Comparison of ENCODE assay signal across 9 cellular contexts in the genomic region with DNA sequence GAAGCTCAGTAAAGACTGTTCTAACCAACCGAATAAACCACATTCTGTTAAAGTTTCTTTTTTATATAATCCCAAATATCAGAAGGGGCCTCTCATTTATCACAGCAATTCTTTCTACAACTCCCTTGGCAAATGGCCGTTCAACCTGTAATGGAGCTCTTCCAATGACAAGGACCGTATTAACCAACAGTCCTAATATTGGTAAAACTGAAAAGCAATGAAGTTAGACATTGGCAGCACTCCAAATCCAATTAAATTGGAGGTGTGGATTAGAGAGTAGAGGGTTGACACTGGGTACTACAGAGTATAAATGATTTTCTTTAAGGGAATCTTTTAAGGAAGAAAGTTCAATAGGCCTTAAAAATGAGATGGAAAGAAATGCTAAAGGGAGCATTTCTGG. TPM values are rescaled to one million over a fixed set of nuclear protein-coding genes. Genes with fewer than 3 reads are reported as not detected.
DNase-seq lines count a peak whose midpoint lies in the region; ATAC-seq and TF ChIP-seq lines count a peak whose summit lies in the region.
"Had no signal": no experiment of that assay in that cellular context is flagged by ENCODE, and none has a peak within 500 bp of the region (broad histone marks: within the 10 kb centered on the region; RNA-seq: fewer than 3 reads in every experiment).

No MANE protein-coding gene starts in this region.

- no TSS peak for BruUV-seq in mammary epithelial cell (replicated peaks; lab: Mats Ljungman, UMichigan)

- H4K20me1 ChIP-seq in mammary epithelial cell (ENCODE audit: insufficient read depth, low read length) = no peaks in the 10 kb centered on the region

- H3K4me1 ChIP-seq in mammary epithelial cell (ENCODE audit: insufficient read depth, low read length) (peaks cover 13% of the 10 kb centered on the region), mucosa of rectum (ENCODE audit: control insufficient read depth in 2 of 2, insufficient read depth in 2 of 2, low read length in 2 of 2) (peaks cover 25 to 33% of the 10 kb centered on the region in 2 donors)

- H3K9me3 Mint-ChIP-seq in osteocyte (ENCODE audit: unreplicated experiment) = no peaks in the 10 kb centered on the region

- peaks cover 8% of the 10 kb centered on the region for H3K36me3 Mint-ChIP-seq in osteocyte (ENCODE audit: unreplicated experiment)

- no peak for ATAC-seq in HG02759 (IDR thresholded peaks at IDR 0.05; ENCODE audit: unreplicated experiment)
- ATAC-seq in HG03139 (IDR thresholded peaks at IDR 0.05; ENCODE audit: unreplicated experiment) = no peak
- no peak for ATAC-seq in GM18519 (IDR thresholded peaks at IDR 0.05; ENCODE audit: low FRiP score, unreplicated experiment)

- in situ Hi-C loops in mammary epithelial cell (cut with MboI; ENCODE audit: low sequenced_read_pairs in 2 of 2) = loop anchor here (10.0 kb wide), 3 partner anchors 210 to 450 kb away; a partner anchor contains a TSS

- 2% methylated on average over 3 of the region's 3 CpGs for WGBS in mammary epithelial cell (ENCODE audit: low coverage, missing lambda C conversion rate)

- H3K27ac ChIP-seq in HL-60 (replicated peaks) (peak overlapping the region; percentile 87), mammary epithelial cell (ENCODE audit: insufficient read depth, low read depth, low read length) (peak overlapping the region; percentile 80), mucosa of rectum (ENCODE audit: low read depth in 2 of 2, low read length in 2 of 2) (peak overlapping the region; percentile 95 to 96)

- peak overlapping the region; percentile 97 for H3K4me2 ChIP-seq in mammary epithelial cell (ENCODE audit: insufficient read depth, low read depth, low read length)

- H3K79me2 ChIP-seq in mammary epithelial cell (ENCODE audit: insufficient read depth, low read length) = peaks cover 59% of the 10 kb centered on the region

- CTCF ChIA-PET in mammary epithelial cell (lab: Charles Lee; ENCODE audit: low non-redundant PET) = interaction anchor here (0.8 kb wide), 1 partner anchor 251 kb away, joined by 4 read pairs; no protein-coding TSS in a partner anchor

- no peak overlapping the region for H2AFZ ChIP-seq in mammary epithelial cell (ENCODE audit: low read depth, low read length)

- H3K9me3 ChIP-seq in mammary epithelial cell (replicated peaks; ENCODE audit: insufficient read depth, low read length) = no peaks in the 10 kb centered on the region
- H3K9me3 ChIP-seq in mucosa of rectum (ENCODE audit: control insufficient read depth in 2 of 2, low read length in 2 of 2) = no peaks in the 10 kb centered on the region

- peaks cover 20% of the 10 kb centered on the region for H3K4me1 Mint-ChIP-seq in osteocyte (ENCODE audit: unreplicated experiment)

- dilution Hi-C loops in mammary epithelial cell (cut with HindIII; ENCODE audit: low sequenced_read_pairs) = no loop called here

- TF ChIP-seq CTCF in AG09309 (IDR thresholded peaks at IDR 0.05; ENCODE audit: control insufficient read depth, insufficient read depth, low read depth, low read length, missing control alignments) = no peak
- no peak for TF ChIP-seq CTCF in HL-60 (IDR thresholded peaks at IDR 0.05; ENCODE audit: insufficient read depth, low read length)
- TF ChIP-seq CTCF in mammary epithelial cell (conservative IDR thresholded peaks at IDR 0.05 in 1 of 2, IDR thresholded peaks at IDR 0.05 in 1 of 2; ENCODE audit: extremely low read depth in 1 of 2, insufficient read depth in 1 of 2, low read depth in 1 of 2, low read length in 2 of 2) = no peak
- no peak for TF ChIP-seq CTCF in osteocyte (IDR thresholded peaks at IDR 0.05)

- H3K36me3 ChIP-seq in mammary epithelial cell (ENCODE audit: insufficient read depth, low read length) = peaks cover 15% of the 10 kb centered on the region
- peaks cover under 1 to 4% of the 10 kb centered on the region in 2 donors for H3K36me3 ChIP-seq in mucosa of rectum (ENCODE audit: control insufficient read depth in 2 of 2, insufficient read depth in 2 of 2, low read length in 2 of 2)

- H3K4me3 ChIP-seq in AG09309 (ENCODE audit: control insufficient read depth, low read depth, low read length) (peak overlapping the region; percentile 96), HL-60 (replicated peaks; ENCODE audit: insufficient read depth, low read length) (peak overlapping the region; percentile 72), mammary epithelial cell (replicated peaks in 1 of 3; ENCODE audit: insufficient read depth in 1 of 3, low read depth in 2 of 3, low read length in 3 of 3) (peak overlapping the region; percentile 83 to 97 (median 96)), mucosa of rectum (ENCODE audit: low read length in 2 of 2) (peak overlapping the region; percentile 92 to 96)

- H3K27me3 Mint-ChIP-seq in osteocyte (ENCODE audit: unreplicated experiment) = no peaks in the 10 kb centered on the region

- H3K9ac ChIP-seq in mammary epithelial cell (ENCODE audit: insufficient read depth, low read length) (peak overlapping the region; percentile 95), mucosa of rectum (ENCODE audit: low read depth in 1 of 2, low read length in 2 of 2) (peak overlapping the region; percentile 96 to 99)

- no peak overlapping the region for H3K27ac Mint-ChIP-seq in osteocyte (ENCODE audit: unreplicated experiment)

- DNase-seq in AG09309 (ENCODE audit: low read depth) (no peak), HL-60 (ENCODE audit: low read depth in 1 of 2, low spot score in 1 of 2) (no peak), mammary epithelial cell (no peak), osteocyte (ENCODE audit: extremely low spot score, unreplicated experiment) (no peak)
- DNase-seq: NCI-H2029 treated with DMSO at 0.1 percent for 48 hours had no signal

- no peak overlapping the region for H3K4me3 Mint-ChIP-seq in osteocyte (ENCODE audit: unreplicated experiment)

- intact Hi-C loops in mammary epithelial cell (cut with micrococcal nuclease) = no loop called here

- H3K27me3 ChIP-seq in HL-60 (ENCODE audit: insufficient read depth, poor library complexity, severe bottlenecking) (no peaks in the 10 kb centered on the region), mammary epithelial cell (ENCODE audit: insufficient read depth, low read length) (no peaks in the 10 kb centered on the region), mucosa of rectum (ENCODE audit: control insufficient read depth in 2 of 2, insufficient read depth in 2 of 2, low read length in 2 of 2) (no peaks in the 10 kb centered on the region)

RNA-seq across cellular contexts. Expression of a gene that starts 0.8 kb away (rescaled TPM):
- total RNA-seq in mammary epithelial cell = 100 to 1,000 TPM in 1 of 2 donors, 10 to 100 TPM in 1; 95.6 to 132 TPM
- polyA plus RNA-seq in mammary epithelial cell = 43.6 TPM
- 51.4 TPM for polyA minus RNA-seq in mammary epithelial cell
- total RNA-seq in osteocyte = 108 and 109 TPM in 2 replicates

RNA-seq across cellular contexts. Expression of a gene that starts 22.7 kb away (rescaled TPM):
- total RNA-seq in mammary epithelial cell = under 1 TPM; 0.83 to 0.96 TPM
- polyA plus RNA-seq in mammary epithelial cell = 0.23 TPM
- not detected for polyA minus RNA-seq in mammary epithelial cell
- total RNA-seq in osteocyte = 1.6 and 2.8 TPM in 2 replicates
